8 cellular contexts compared by ENCODE assay signal in the genomic region with DNA sequence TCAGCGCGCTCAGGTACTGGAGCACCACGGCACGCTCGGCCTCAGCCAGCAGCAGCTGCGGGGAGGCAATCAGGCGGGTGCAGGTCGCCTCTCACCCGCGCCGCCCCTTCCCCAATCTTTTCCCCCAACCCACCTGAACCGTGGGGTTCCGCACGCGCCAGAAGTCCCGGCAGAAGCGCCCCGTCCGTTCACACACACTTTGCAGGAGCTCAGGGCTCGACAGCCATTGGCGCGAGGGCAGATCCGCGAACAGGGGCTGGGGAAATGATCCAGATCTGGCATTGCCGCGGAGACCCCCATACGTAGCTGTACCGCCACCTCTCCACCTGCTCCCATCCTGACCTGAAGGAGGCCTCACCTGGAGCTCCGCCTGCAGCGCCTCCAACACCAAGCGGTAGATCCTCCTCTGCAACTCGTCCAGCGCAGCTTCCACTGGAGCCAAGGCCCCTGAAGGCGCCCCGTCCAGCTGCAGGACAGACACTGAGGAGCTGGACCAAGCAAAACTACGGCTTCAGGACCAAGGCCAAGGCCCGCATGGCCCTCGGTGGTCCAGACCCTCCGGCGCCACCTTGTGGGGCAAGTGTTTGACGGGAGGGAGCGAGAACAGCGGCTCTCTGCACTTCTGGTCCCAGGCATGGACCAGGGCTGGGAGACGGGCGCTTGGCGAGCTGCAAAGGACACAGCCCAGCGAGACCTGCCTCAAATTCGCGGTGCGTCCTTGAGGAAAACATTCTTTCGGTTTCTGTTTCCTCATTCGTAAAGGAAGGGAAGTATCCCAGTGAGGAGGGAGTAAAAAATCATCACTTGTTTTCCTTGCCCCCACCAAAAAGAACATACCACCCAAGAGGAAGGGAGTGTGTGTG. TPM values are rescaled to one million over a fixed set of nuclear protein-coding genes. Genes with fewer than 3 reads are reported as not detected.
A peak's percentile ranks its signal among the peaks of the same experiment; 100 is the strongest.
DNase-seq lines count a peak whose midpoint lies in the region; ATAC-seq and TF ChIP-seq lines count a peak whose summit lies in the region.

No MANE protein-coding gene starts in this region.

- H3K9me3 ChIP-seq in iPS-18c (ENCODE audit: control insufficient read depth, insufficient read depth, low read length): no peaks in the 10 kb centered on the region
- no peaks in the 10 kb centered on the region for H3K9me3 ChIP-seq in skeletal muscle tissue (ENCODE audit: control insufficient read depth in 3 of 3, low read length in 3 of 3)

- H3K27me3 ChIP-seq in brain microvascular endothelial cell (replicated peaks): no peaks in the 10 kb centered on the region
- no peaks in the 10 kb centered on the region for H3K27me3 ChIP-seq in skeletal muscle tissue (ENCODE audit: control insufficient read depth in 3 of 3, insufficient read depth in 3 of 3, low read length in 3 of 3)

- peaks cover 29 to 47% (median 39%) of the 10 kb centered on the region in 3 donors for H3K4me1 ChIP-seq in skeletal muscle tissue (ENCODE audit: control insufficient read depth in 3 of 3, insufficient read depth in 3 of 3, low read length in 3 of 3)

- H3K9ac ChIP-seq in skeletal muscle tissue (ENCODE audit: low read depth in 1 of 3, low read length in 3 of 3): peak overlapping the region in 2 of 3 donors; percentile 12 to 91

- H3K36me3 ChIP-seq in brain microvascular endothelial cell (replicated peaks) (no peaks in the 10 kb centered on the region), skeletal muscle tissue (ENCODE audit: control insufficient read depth in 3 of 3, insufficient read depth in 3 of 3, low read length in 3 of 3) (no peaks in the 10 kb centered on the region)

- peak; percentile 51 for DNase-seq in NCI-H2029 (lab: John Stamatoyannopoulos, UW)
- DNase-seq in NCI-H2029 treated with DMSO at 0.1 percent for 48 hours (lab: John Stamatoyannopoulos, UW): no peak
- DNase-seq in NCI-H1105 treated with DMSO at 0.1 percent for 48 hours (lab: John Stamatoyannopoulos, UW): peak; percentile 47
- peak; percentile 83 for DNase-seq in UCSD-AML1 (lab: John Stamatoyannopoulos, UW; ENCODE audit: unreplicated experiment)
- DNase-seq in brain microvascular endothelial cell: peak; percentile 89

- no peak overlapping the region for H3K4me3 ChIP-seq in brain microvascular endothelial cell (ENCODE audit: low read depth, low read length)
- H3K4me3 ChIP-seq in iPS-18c (ENCODE audit: insufficient read depth, low read depth, low read length): peak overlapping the region; percentile 84; the same call in 1 of the 2 replicates
- H3K4me3 ChIP-seq in skeletal muscle tissue (ENCODE audit: low read length in 3 of 3): peak overlapping the region; percentile 41 to 60 (median 52)

- in situ Hi-C loops in brain microvascular endothelial cell (cut with HindIII; ENCODE audit: low pct_ligation_motif_present, low sequenced_read_pairs): no loop called here

- no peak for ATAC-seq in HG03571 (IDR thresholded peaks at IDR 0.05; ENCODE audit: unreplicated experiment)

- TF ChIP-seq CTCF in brain microvascular endothelial cell (IDR thresholded peaks at IDR 0.05; ENCODE audit: low read depth, low read length, missing control alignments): peak; percentile 95

- no peak overlapping the region for H3K27ac ChIP-seq in brain microvascular endothelial cell
- no peak overlapping the region for H3K27ac ChIP-seq in skeletal muscle tissue (ENCODE audit: low read depth, low read length)

RNA-seq across cellular contexts. Expression of a gene that starts 1.5 kb away (rescaled TPM):
- total RNA-seq in skeletal muscle tissue: 5.2 TPM

RNA-seq across cellular contexts. Expression of a gene that starts 4.7 kb away (rescaled TPM):
- total RNA-seq in skeletal muscle tissue: 5.2 TPM

RNA-seq across cellular contexts. Expression of a gene that starts 6.7 kb away (rescaled TPM):
- total RNA-seq in skeletal muscle tissue: 32.4 TPM

RNA-seq across cellular contexts. Expression of a gene that starts 13.7 kb away (rescaled TPM):
- total RNA-seq in skeletal muscle tissue: not detected

RNA-seq across cellular contexts. Expression of a gene that starts 14.9 kb away (rescaled TPM):
- total RNA-seq in skeletal muscle tissue: 11.0 TPM
